5 cellular contexts compared by ENCODE assay signal in the genomic region with DNA sequence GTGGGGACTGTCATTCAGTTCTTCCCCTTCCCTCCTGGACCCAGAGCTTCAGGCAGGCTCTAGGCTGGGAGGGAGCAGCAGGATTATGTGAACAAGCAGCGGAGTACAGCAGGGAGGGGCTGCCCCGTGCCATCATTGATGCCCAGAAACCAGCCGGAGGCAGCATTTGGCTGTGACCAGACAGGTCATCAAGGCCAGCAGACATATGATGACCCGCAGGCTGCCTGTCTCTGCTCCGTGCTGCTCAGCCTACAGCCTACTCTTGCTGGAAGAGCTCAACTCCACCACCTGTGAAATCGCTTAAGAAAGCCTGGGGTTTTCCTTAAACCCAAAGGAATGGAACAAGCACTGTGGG. TPM values are rescaled to one million over a fixed set of nuclear protein-coding genes. Genes with fewer than 3 reads are reported as not detected.
DNase-seq lines count a peak whose midpoint lies in the region; TF ChIP-seq lines count a peak whose summit lies in the region.
"Had no signal": no experiment of that assay in that cellular context is flagged by ENCODE, and none has a peak within 500 bp of the region (broad histone marks: within the 10 kb centered on the region; RNA-seq: fewer than 3 reads in every experiment).

No MANE protein-coding gene starts in this region.

- no peak overlapping the region for H3K27ac Mint-ChIP-seq in endodermal cell

- H3K36me3 ChIP-seq in endodermal cell (ENCODE audit: control insufficient read depth, insufficient read depth, low read length), result peaks cover 53% of the 10 kb centered on the region

- DNase-seq in endodermal cell, result peak; percentile 35
- DNase-seq in SK-N-DZ (ENCODE audit: low spot score), result no peak
- DNase-seq: Karpas-422; stimulated activated naive CD8-positive, alpha-beta T cell treated with anti-CD3 and anti-CD28 coated beads, Interleukin-15, amount 100 ng/mL, for 72 hours; WERI-Rb-1 had no signal

- no peak for TF ChIP-seq CTCF in endodermal cell (conservative IDR thresholded peaks at IDR 0.05)

- no peaks in the 10 kb centered on the region for H3K27me3 Mint-ChIP-seq in endodermal cell (ENCODE audit: insufficient read depth)
- H3K27me3 Mint-ChIP-seq: stimulated activated naive CD8-positive, alpha-beta T cell treated with anti-CD3 and anti-CD28 coated beads, Interleukin-15, amount 100 ng/mL, for 72 hours had no signal

- H3K27me3 ChIP-seq in endodermal cell (ENCODE audit: control insufficient read depth, insufficient read depth, low read length, poor library complexity, severe bottlenecking), result no peaks in the 10 kb centered on the region

- H3K4me1 Mint-ChIP-seq in endodermal cell, result peaks cover 8% of the 10 kb centered on the region

- no peaks in the 10 kb centered on the region for H3K9me3 ChIP-seq in endodermal cell (ENCODE audit: control insufficient read depth, low read length)

- H3K27ac ChIP-seq in endodermal cell (ENCODE audit: low read depth, low read length), result no peak overlapping the region
- H3K27ac ChIP-seq: WERI-Rb-1 had no signal

- H3K36me3 Mint-ChIP-seq in endodermal cell (ENCODE audit: low read depth), result peaks cover 34% of the 10 kb centered on the region

- H3K9me3 Mint-ChIP-seq in endodermal cell, result no peaks in the 10 kb centered on the region
- H3K9me3 Mint-ChIP-seq: stimulated activated naive CD8-positive, alpha-beta T cell treated with anti-CD3 and anti-CD28 coated beads, Interleukin-15, amount 100 ng/mL, for 72 hours had no signal

- H3K4me3 Mint-ChIP-seq in endodermal cell, result no peak overlapping the region

- H3K4me3 ChIP-seq in endodermal cell (ENCODE audit: low read length), result no peak overlapping the region

- H3K9ac ChIP-seq in endodermal cell (ENCODE audit: extremely low read depth, low read length, poor library complexity, severe bottlenecking), result no peak overlapping the region

- WGBS in endodermal cell (ENCODE audit: insufficient coverage in 1 of 2, insufficient read length in 1 of 2), 2 experiments, result 92% methylated on average over 6 of the region's 6 CpGs

- H3K4me1 ChIP-seq in endodermal cell (ENCODE audit: control insufficient read depth, insufficient read depth, low read length), result peaks cover 4% of the 10 kb centered on the region

RNA-seq across cellular contexts. Expression of a gene that starts 4.9 kb away (rescaled TPM):
- total RNA-seq in endodermal cell, result 10 to 100 TPM; 10.9 to 13.2 TPM
- 8.8 TPM for polyA plus RNA-seq in endodermal cell (2013, experiment 1 of 2)
- polyA plus RNA-seq in endodermal cell (2013, experiment 2 of 2), result 7.9 TPM
- 20.7 and 21.6 TPM in 2 replicates for polyA plus RNA-seq in SK-N-DZ (2014; cell fraction: cytosol; rRNA removed)
- polyA plus RNA-seq in SK-N-DZ (2014; cell fraction: nucleus; rRNA removed), result 17.5 and 18.7 TPM in 2 replicates

RNA-seq across cellular contexts. Expression of a gene that starts 15.8 kb away (rescaled TPM):
- total RNA-seq in endodermal cell, result 10 to 100 TPM; 36.9 to 47.8 TPM
- polyA plus RNA-seq in endodermal cell (2013, experiment 1 of 2), result 27.3 TPM
- polyA plus RNA-seq in endodermal cell (2013, experiment 2 of 2), result 25.9 TPM
- polyA plus RNA-seq in SK-N-DZ (2014; cell fraction: cytosol; rRNA removed), result 15.1 and 16.2 TPM in 2 replicates
- polyA plus RNA-seq in SK-N-DZ (2014; cell fraction: nucleus; rRNA removed), result 9.7 and 12.2 TPM in 2 replicates

RNA-seq across cellular contexts. Expression of a gene that starts 18.0 kb away (rescaled TPM):
- 10 to 100 TPM; 28.2 to 31.0 TPM for total RNA-seq in endodermal cell
- 22.8 TPM for polyA plus RNA-seq in endodermal cell (2013, experiment 1 of 2)
- polyA plus RNA-seq in endodermal cell (2013, experiment 2 of 2), result 22.7 TPM
- 15.2 and 15.9 TPM in 2 replicates for polyA plus RNA-seq in SK-N-DZ (2014; cell fraction: cytosol; rRNA removed)
- polyA plus RNA-seq in SK-N-DZ (2014; cell fraction: nucleus; rRNA removed), result 47.5 and 55.6 TPM in 2 replicates

RNA-seq across cellular contexts. Expression of a gene that starts 26.9 kb away (rescaled TPM):
- total RNA-seq in endodermal cell, result 10 to 100 TPM; 13.0 to 22.4 TPM
- 26.7 TPM for polyA plus RNA-seq in endodermal cell (2013, experiment 1 of 2)
- 23.5 TPM for polyA plus RNA-seq in endodermal cell (2013, experiment 2 of 2)
- polyA plus RNA-seq in SK-N-DZ (2014; cell fraction: cytosol; rRNA removed), result 30.8 and 36.8 TPM in 2 replicates
- 23.5 and 46.2 TPM in 2 replicates for polyA plus RNA-seq in SK-N-DZ (2014; cell fraction: nucleus; rRNA removed)

RNA-seq across cellular contexts. Expression of a gene that starts 42.6 kb away (rescaled TPM):
- under 1 TPM; 0.31 to 0.51 TPM for total RNA-seq in endodermal cell
- polyA plus RNA-seq in endodermal cell (2013, experiment 1 of 2), result not detected
- polyA plus RNA-seq in endodermal cell (2013, experiment 2 of 2), result not detected
- polyA plus RNA-seq in SK-N-DZ (2014; cell fraction: cytosol; rRNA removed), result 0.46 TPM in 1 of 2 replicates, not detected in the other
- polyA plus RNA-seq in SK-N-DZ (2014; cell fraction: nucleus; rRNA removed), result not detected in 2 replicates
